9 cellular contexts compared by ENCODE assay signal in the genomic region with DNA sequence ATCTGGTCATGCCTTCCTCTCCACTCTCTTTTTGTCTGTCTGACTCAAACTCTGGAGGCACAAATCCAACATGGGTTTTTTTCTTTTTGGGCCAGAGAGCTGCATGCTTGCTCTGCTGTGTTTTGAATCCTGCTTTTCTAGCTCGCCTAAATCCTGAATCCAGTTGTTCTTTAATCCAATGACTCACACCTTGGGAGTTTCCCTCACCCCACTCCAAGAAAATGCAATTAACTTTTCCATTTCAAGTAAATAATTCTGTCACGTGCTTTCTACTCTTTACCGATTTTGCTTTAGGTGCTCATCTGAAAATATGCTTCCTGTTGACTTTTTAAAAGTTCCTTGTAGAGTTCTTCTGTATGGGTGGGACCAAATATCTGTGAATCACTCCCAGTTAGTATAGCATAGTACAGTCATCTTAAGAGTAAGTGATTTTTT. TPM values are rescaled to one million over a fixed set of nuclear protein-coding genes. Genes with fewer than 3 reads are reported as not detected.
DNase-seq lines count a peak whose midpoint lies in the region; ATAC-seq and TF ChIP-seq lines count a peak whose summit lies in the region.
"Had no signal": no experiment of that assay in that cellular context is flagged by ENCODE, and none has a peak within 500 bp of the region (broad histone marks: within the 10 kb centered on the region; RNA-seq: fewer than 3 reads in every experiment).

No MANE protein-coding gene starts in this region.

- peak overlapping the region; percentile 74 for H3K27ac Mint-ChIP-seq in activated CD4-positive, alpha-beta memory T cell treated with anti-CD3 and anti-CD28 coated beads for 36 hours

- peak overlapping the region in 3 of 4 donors; percentile 46 to 54 (median 52) for H3K27ac ChIP-seq in gastrocnemius medialis
- H3K27ac ChIP-seq in testis, result no peak overlapping the region
- H3K27ac ChIP-seq: C4-2B had no signal

- H3K27me3 ChIP-seq in gastrocnemius medialis (no peaks in the 10 kb centered on the region), testis (no peaks in the 10 kb centered on the region)

- peak overlapping the region; percentile 10 for H3K4me3 Mint-ChIP-seq in activated CD4-positive, alpha-beta memory T cell treated with anti-CD3 and anti-CD28 coated beads for 36 hours

- TF ChIP-seq CTCF in gastrocnemius medialis (IDR thresholded peaks at IDR 0.05 in 4 of 5, conservative IDR thresholded peaks at IDR 0.05 in 1 of 5) (no peak), testis (IDR thresholded peaks at IDR 0.05) (no peak)

- H3K27me3 Mint-ChIP-seq in activated CD4-positive, alpha-beta memory T cell treated with anti-CD3 and anti-CD28 coated beads for 36 hours, result no peaks in the 10 kb centered on the region

- H3K4me1 Mint-ChIP-seq in activated CD4-positive, alpha-beta memory T cell treated with anti-CD3 and anti-CD28 coated beads for 36 hours (ENCODE audit: low read depth), result peaks cover 60% of the 10 kb centered on the region

- no peaks in the 10 kb centered on the region for H3K9me3 Mint-ChIP-seq in activated CD4-positive, alpha-beta memory T cell treated with anti-CD3 and anti-CD28 coated beads for 36 hours

- intact Hi-C loops in activated CD4-positive, alpha-beta memory T cell treated with anti-CD3 and anti-CD28 coated beads for 36 hours (cut with micrococcal nuclease), result loop anchor here (1.0 to 2.0 kb wide), 2 partner anchors 15 to 17 kb away; no protein-coding TSS in a partner anchor
- intact Hi-C loops in gastrocnemius medialis (cut with DNase I; ENCODE audit: low total_unique reads), result loop anchor here (2.0 kb wide), 1 partner anchor 47 kb away; a partner anchor contains a TSS
- intact Hi-C loops in testis (cut with DNase I; ENCODE audit: low total_unique reads), result no loop called here

- no peaks in the 10 kb centered on the region for H3K36me3 ChIP-seq in gastrocnemius medialis
- H3K36me3 ChIP-seq in testis (ENCODE audit: low read depth, missing control alignments), result no peaks in the 10 kb centered on the region

- H3K36me3 Mint-ChIP-seq in activated CD4-positive, alpha-beta memory T cell treated with anti-CD3 and anti-CD28 coated beads for 36 hours, result no peaks in the 10 kb centered on the region

- H3K9me3 ChIP-seq in gastrocnemius medialis (no peaks in the 10 kb centered on the region), testis (no peaks in the 10 kb centered on the region)

- CTCF ChIA-PET in activated CD4-positive, alpha-beta memory T cell treated with anti-CD3 and anti-CD28 coated beads for 36 hours (lab: Charles Lee), result no interaction called here

- TF ChIP-seq POLR2A in gastrocnemius medialis (IDR thresholded peaks at IDR 0.05) (no peak), testis (IDR thresholded peaks at IDR 0.05) (no peak)

- in situ Hi-C loops in gastrocnemius medialis (cut with MboI; ENCODE audit: low sequenced_read_pairs in 4 of 4), result no loop called here

- POLR2A ChIA-PET in activated CD4-positive, alpha-beta memory T cell treated with anti-CD3 and anti-CD28 coated beads for 36 hours (lab: Charles Lee), result no interaction called here

- peak; percentile 72 to 81 for ATAC-seq in activated CD4-positive, CD25-positive, alpha-beta regulatory T cell treated with anti-CD3 and anti-CD28 coated beads, Interleukin-2, amount 50 U/mL, for 24 hours
- peak; percentile 83 to 86 for ATAC-seq in gastrocnemius medialis
- no peak for ATAC-seq in HG02970 (IDR thresholded peaks at IDR 0.05; ENCODE audit: low FRiP score, unreplicated experiment)

- WGBS in testis, 2 donors, result 24 to 42% methylated on average over 3 of the region's 3 CpGs

- H3K4me3 ChIP-seq in gastrocnemius medialis (no peak overlapping the region), testis (no peak overlapping the region)

- DNase-seq in activated CD4-positive, CD25-positive, alpha-beta regulatory T cell (lab: John Stamatoyannopoulos, UW), result no peak
- no peak for DNase-seq in activated CD4-positive, alpha-beta memory T cell treated with anti-CD3 and anti-CD28 coated beads for 36 hours
- DNase-seq in glomerular endothelial cell (ENCODE audit: extremely low read depth, low read depth, low spot score) (peak; percentile 87), gastrocnemius medialis (peak in 1 of 2 donors; percentile 25), testis (no peak), RPMI8226 (no peak)

- H3K4me1 ChIP-seq in gastrocnemius medialis (peaks cover 47 to 57% of the 10 kb centered on the region in 2 donors), testis (no peaks in the 10 kb centered on the region)

RNA-seq across cellular contexts. Expression of a gene that starts 47.6 kb away (rescaled TPM):
- total RNA-seq in activated CD4-positive, alpha-beta memory T cell treated with anti-CD3 and anti-CD28 coated beads for 36 hours, result 10 to 100 TPM; 42.5 to 43.9 TPM
- total RNA-seq in glomerular endothelial cell (26.3 and 37.8 TPM in 2 replicates), gastrocnemius medialis (100 to 1,000 TPM in 2 of 4 donors, 10 to 100 TPM in 2; 81.1 to 113 (median 97.1) TPM), testis (100 to 1,000 TPM; 120 to 126 TPM)
- 58.8 TPM for polyA plus RNA-seq in testis (ENCODE audit: insufficient read depth, low read depth, low replicate concordance)

Comparison
In these comparisons a context has a peak if more than half of its experiments do, and no peak if none do; other contexts are left out.
1. H3K27ac ChIP-seq: peak in gastrocnemius medialis (3 of 4); none in testis (0 of 2).